Comparison of ENCODE assay signal across 24 cellular contexts in genomic region chr2:204974487-204974886, GRCh38.
"Had no signal": no experiment of that assay in that cellular context is flagged by ENCODE, and none has a peak within 500 bp of the region (broad histone marks: within the 10 kb centered on the region; RNA-seq: fewer than 3 reads in every experiment).

No MANE protein-coding gene starts in this region.

- H3K27me3 ChIP-seq: colonic mucosa, esophagus squamous epithelium, gastrocnemius medialis, heart right ventricle had no signal

- H3K4me3 ChIP-seq: colonic mucosa, esophagus squamous epithelium, gastrocnemius medialis, heart right ventricle, left ventricle myocardium inferior, lower lobe of right lung, mucosa of descending colon had no signal

- H3K36me3 ChIP-seq: colonic mucosa, esophagus squamous epithelium, gastrocnemius medialis, heart right ventricle, left ventricle myocardium inferior, lower lobe of right lung had no signal

- H3K27me3 Mint-ChIP-seq: dendritic cell treated with granulocyte-macrophage colony-stimulating factor and Interleukin-4, amounts not matched to agents 40 ng/mL and 50 ng/mL, for 4 days; effector memory CD8-positive, alpha-beta T cell; naive B cell had no signal

- ATAC-seq: effector memory CD8-positive, alpha-beta T cell; esophagus mucosa; gastrocnemius medialis; heart right ventricle; left cardiac atrium; lower lobe of right lung; mucosa of descending colon had no signal

- H3K4me1 ChIP-seq: colonic mucosa, lower lobe of right lung had no signal

- H3K4me1 Mint-ChIP-seq: naive B cell had no signal

- H3K36me3 Mint-ChIP-seq: mesothelial cell of epicardium, naive B cell had no signal

- H3K27ac ChIP-seq: colonic mucosa, epithelial cell of prostate, esophagus squamous epithelium, gastrocnemius medialis, heart right ventricle, left ventricle myocardium inferior, lower lobe of right lung had no signal

- H3K4me3 Mint-ChIP-seq: dendritic cell treated with granulocyte-macrophage colony-stimulating factor and Interleukin-4, amounts not matched to agents 40 ng/mL and 50 ng/mL, for 4 days; effector memory CD8-positive, alpha-beta T cell; endodermal cell; mesothelial cell of epicardium; naive B cell had no signal

- H3K27ac Mint-ChIP-seq: dendritic cell treated with granulocyte-macrophage colony-stimulating factor and Interleukin-4, amounts not matched to agents 40 ng/mL and 50 ng/mL, for 4 days; effector memory CD8-positive, alpha-beta T cell; endodermal cell; naive B cell had no signal

- DNase-seq: colonic mucosa; cortex of kidney; effector CD8-positive, alpha-beta T cell; effector memory CD8-positive, alpha-beta T cell; endodermal cell; erythroblast; esophagus squamous epithelium; foreskin fibroblast; foreskin melanocyte; gastrocnemius medialis; glutamatergic neuron; head of caudate nucleus; heart right ventricle; hippocampal formation; left cardiac atrium; left ventricle myocardium inferior; lower lobe of right lung; mesenchymal stem cell; mucosa of descending colon; naive B cell had no signal

- H3K9me3 ChIP-seq: colonic mucosa, esophagus squamous epithelium, gastrocnemius medialis, heart right ventricle, left ventricle myocardium inferior, lower lobe of right lung, mucosa of descending colon had no signal
